11 cellular contexts compared by ENCODE assay signal in genomic region chr3:98778852-98779379, GRCh38. TPM values are rescaled to one million over a fixed set of nuclear protein-coding genes. Genes with fewer than 3 reads are reported as not detected.
DNase-seq lines count a peak whose midpoint lies in the region; ATAC-seq, FAIRE-seq and TF ChIP-seq lines count a peak whose summit lies in the region.
"Had no signal": no experiment of that assay in that cellular context is flagged by ENCODE, and none has a peak within 500 bp of the region (broad histone marks: within the 10 kb centered on the region; RNA-seq: fewer than 3 reads in every experiment).

No MANE protein-coding gene starts in this region.

- H3K4me3 ChIP-seq in fibroblast of mammary gland (ENCODE audit: control insufficient read depth, low read depth, low read length): no peak overlapping the region
- H3K4me3 ChIP-seq: testis had no signal

- FAIRE-seq in RCC 7860 (lab: Jason Lieb, UNC): peak; percentile 78
- FAIRE-seq: GM18507 had no signal

- no peak for TF ChIP-seq CTCF in fibroblast of mammary gland (conservative IDR thresholded peaks at IDR 0.05; ENCODE audit: control insufficient read depth, insufficient read depth, low read depth, low read length)

- intact Hi-C loops in left colon (cut with DNase I, micrococcal nuclease): no loop called here

- DNase-seq in GM04503 (ENCODE audit: low read depth) (peak; percentile 26), RCC 7860 (ENCODE audit: low spot score) (peak; percentile 74), fibroblast of mammary gland (ENCODE audit: low read depth) (peak; percentile 95), pulmonary artery endothelial cell (ENCODE audit: low read depth, low spot score) (peak; percentile 96), left colon (no peak), ecto neural progenitor cell (ENCODE audit: low spot score) (no peak), NCI-H146 treated with DMSO at 0.1 percent for 48 hours (lab: John Stamatoyannopoulos, UW; ENCODE audit: unreplicated experiment) (no peak)
- DNase-seq: testis had no signal

- ATAC-seq in left colon (no peak), GM21360 (IDR thresholded peaks at IDR 0.05; ENCODE audit: unreplicated experiment) (no peak)
- ATAC-seq: left lobe of liver had no signal

RNA-seq across cellular contexts. Expression of gene ST3GAL6, which starts 15.8 kb away (rescaled TPM):
- total RNA-seq in pulmonary artery endothelial cell (22.2 and 27.6 TPM in 2 replicates), left colon (1 to 10 TPM; 1.7 to 2.8 TPM)

Comparison
In these comparisons a context has a peak if more than half of its experiments do, and no peak if none do; other contexts are left out.
1. DNase-seq: peak in GM04503 (single experiment), RCC 7860 (single experiment), fibroblast of mammary gland (single experiment) and pulmonary artery endothelial cell (single experiment); none in left colon (0 of 2), ecto neural progenitor cell (single experiment) and NCI-H146 treated with DMSO at 0.1 percent for 48 hours (single experiment).